19 cellular contexts compared by ENCODE assay signal in genomic region chr7:77778535-77778934, GRCh38. TPM values are rescaled to one million over a fixed set of nuclear protein-coding genes. Genes with fewer than 3 reads are reported as not detected.
DNase-seq lines count a peak whose midpoint lies in the region; ATAC-seq, FAIRE-seq and TF ChIP-seq lines count a peak whose summit lies in the region.
"Had no signal": no experiment of that assay in that cellular context is flagged by ENCODE, and none has a peak within 500 bp of the region (broad histone marks: within the 10 kb centered on the region; RNA-seq: fewer than 3 reads in every experiment).

No MANE protein-coding gene starts in this region.

- H3K9me3 ChIP-seq in esophagus muscularis mucosa, result no peaks in the 10 kb centered on the region

- CTCF ChIA-PET in activated CD4-positive, alpha-beta T cell treated with anti-CD3 and anti-CD28 coated beads for 36 hours (lab: Charles Lee), result no interaction called here
- CTCF ChIA-PET in T-cell (lab: Charles Lee), result no interaction called here

- WGBS in esophagus muscularis mucosa, result 88% methylated on average over 2 of the region's 2 CpGs

- no peaks in the 10 kb centered on the region for H3K27me3 Mint-ChIP-seq in activated CD4-positive, alpha-beta T cell treated with anti-CD3 and anti-CD28 coated beads, Interleukin-2, amount 10 ng/mL, durations not matched to agents 24 days and 14 days
- H3K27me3 Mint-ChIP-seq in activated CD4-positive, alpha-beta T cell treated with anti-CD3 and anti-CD28 coated beads for 36 hours, result no peaks in the 10 kb centered on the region
- H3K27me3 Mint-ChIP-seq in T-cell (no peaks in the 10 kb centered on the region), immature natural killer cell (ENCODE audit: low read depth in 3 of 3) (no peaks in the 10 kb centered on the region)
- H3K27me3 Mint-ChIP-seq: CD4-positive, alpha-beta T cell had no signal

- intact Hi-C loops in activated CD4-positive, alpha-beta T cell treated with anti-CD3 and anti-CD28 coated beads, Interleukin-2, amount 10 ng/mL, durations not matched to agents 24 days and 14 days (cut with micrococcal nuclease), result no loop called here
- intact Hi-C loops in activated CD4-positive, alpha-beta T cell treated with anti-CD3 and anti-CD28 coated beads for 36 hours (cut with DNase I, micrococcal nuclease), result no loop called here
- intact Hi-C loops in esophagus muscularis mucosa (cut with DNase I), result no loop called here

- peak; percentile 8 for DNase-seq in activated CD4-positive, alpha-beta T cell treated with anti-CD3 and anti-CD28 coated beads, Interleukin-2, amount 10 ng/mL, durations not matched to agents 24 days and 14 days
- DNase-seq in activated CD4-positive, alpha-beta T cell treated with anti-CD3 and anti-CD28 coated beads for 36 hours, result no peak
- DNase-seq in GM12892 (ENCODE audit: insufficient read length) (no peak), T-cell (no peak), immature natural killer cell (no peak), ecto neural progenitor cell (ENCODE audit: low spot score) (no peak), esophagus muscularis mucosa (ENCODE audit: extremely low spot score) (no peak)
- DNase-seq: AML-193; CD4-positive, alpha-beta T cell; DMS79 treated with DMSO at 0.1 percent for 48 hours; GF-D8; HCEC 1CT; IMR-90 had no signal

- H3K27ac ChIP-seq in esophagus muscularis mucosa (replicated peaks in 1 of 4), result no peak overlapping the region
- H3K27ac ChIP-seq: 22Rv1, A549, C4-2B, HL-60 had no signal

- FAIRE-seq in GM12892 (lab: Jason Lieb, UNC), result peak; percentile 69
- FAIRE-seq: A549 had no signal

- H3K4me3 Mint-ChIP-seq in activated CD4-positive, alpha-beta T cell treated with anti-CD3 and anti-CD28 coated beads, Interleukin-2, amount 10 ng/mL, durations not matched to agents 24 days and 14 days, result no peak overlapping the region
- no peak overlapping the region for H3K4me3 Mint-ChIP-seq in activated CD4-positive, alpha-beta T cell treated with anti-CD3 and anti-CD28 coated beads for 36 hours
- no peak overlapping the region for H3K4me3 Mint-ChIP-seq in T-cell
- no peak overlapping the region for H3K4me3 Mint-ChIP-seq in immature natural killer cell
- H3K4me3 Mint-ChIP-seq: CD4-positive, alpha-beta T cell had no signal

- peaks cover 23 to 63% (median 43%) of the 10 kb centered on the region in 4 donors for H3K36me3 ChIP-seq in esophagus muscularis mucosa

- H3K27ac Mint-ChIP-seq in activated CD4-positive, alpha-beta T cell treated with anti-CD3 and anti-CD28 coated beads, Interleukin-2, amount 10 ng/mL, durations not matched to agents 24 days and 14 days, result no peak overlapping the region
- no peak overlapping the region for H3K27ac Mint-ChIP-seq in activated CD4-positive, alpha-beta T cell treated with anti-CD3 and anti-CD28 coated beads for 36 hours
- peak overlapping the region; percentile 4 to 14 for H3K27ac Mint-ChIP-seq in T-cell
- peak overlapping the region in 5 of 6 donors; percentile 3 to 49 (median 22) for H3K27ac Mint-ChIP-seq in immature natural killer cell
- H3K27ac Mint-ChIP-seq: CD4-positive, alpha-beta T cell had no signal

- no peaks in the 10 kb centered on the region for H3K9me3 Mint-ChIP-seq in activated CD4-positive, alpha-beta T cell treated with anti-CD3 and anti-CD28 coated beads, Interleukin-2, amount 10 ng/mL, durations not matched to agents 24 days and 14 days
- H3K9me3 Mint-ChIP-seq in activated CD4-positive, alpha-beta T cell treated with anti-CD3 and anti-CD28 coated beads for 36 hours (ENCODE audit: low read depth), result no peaks in the 10 kb centered on the region
- H3K9me3 Mint-ChIP-seq in T-cell (no peaks in the 10 kb centered on the region), immature natural killer cell (no peaks in the 10 kb centered on the region)
- H3K9me3 Mint-ChIP-seq: CD4-positive, alpha-beta T cell had no signal

- no peak for TF ChIP-seq CTCF in esophagus muscularis mucosa (IDR thresholded peaks at IDR 0.05)

- TF ChIP-seq POLR2A in GM12892 (IDR thresholded peaks at IDR 0.05; ENCODE audit: low read depth, low read length) (no peak), esophagus muscularis mucosa (IDR thresholded peaks at IDR 0.05; ENCODE audit: low read depth) (no peak)

- TF ChIP-seq EP300 in esophagus muscularis mucosa (IDR thresholded peaks at IDR 0.05), result no peak

- H3K4me1 ChIP-seq in esophagus muscularis mucosa, result peaks cover 0 to 5% (median 0%) of the 10 kb centered on the region in 4 donors
- H3K4me1 ChIP-seq: A549 had no signal

- no peak for ATAC-seq in activated CD4-positive, alpha-beta T cell treated with anti-CD3 and anti-CD28 coated beads for 36 hours
- ATAC-seq in T-cell (replicated peaks in 1 of 4), result no peak
- ATAC-seq in GM21737 (IDR thresholded peaks at IDR 0.05; ENCODE audit: unreplicated experiment), result no peak
- ATAC-seq: A549, K562 had no signal

- H3K36me3 Mint-ChIP-seq in activated CD4-positive, alpha-beta T cell treated with anti-CD3 and anti-CD28 coated beads, Interleukin-2, amount 10 ng/mL, durations not matched to agents 24 days and 14 days (ENCODE audit: low read depth), result peaks cover 46% of the 10 kb centered on the region
- peaks cover 40% of the 10 kb centered on the region for H3K36me3 Mint-ChIP-seq in activated CD4-positive, alpha-beta T cell treated with anti-CD3 and anti-CD28 coated beads for 36 hours (ENCODE audit: low read depth)
- peaks cover 58% of the 10 kb centered on the region for H3K36me3 Mint-ChIP-seq in T-cell
- peaks cover 17 to 41% (median 21%) of the 10 kb centered on the region in 3 donors for H3K36me3 Mint-ChIP-seq in immature natural killer cell

- H3K4me1 Mint-ChIP-seq in activated CD4-positive, alpha-beta T cell treated with anti-CD3 and anti-CD28 coated beads, Interleukin-2, amount 10 ng/mL, durations not matched to agents 24 days and 14 days, result peaks cover 2% of the 10 kb centered on the region
- no peaks in the 10 kb centered on the region for H3K4me1 Mint-ChIP-seq in activated CD4-positive, alpha-beta T cell treated with anti-CD3 and anti-CD28 coated beads for 36 hours
- peaks cover 0 to 11% (median 6%) of the 10 kb centered on the region in 3 donors for H3K4me1 Mint-ChIP-seq in T-cell
- H3K4me1 Mint-ChIP-seq in immature natural killer cell, result peaks cover 6 to 41% of the 10 kb centered on the region in 2 donors

- POLR2A ChIA-PET in activated CD4-positive, alpha-beta T cell treated with anti-CD3 and anti-CD28 coated beads for 36 hours (lab: Charles Lee), result no interaction called here
- POLR2A ChIA-PET in T-cell (lab: Charles Lee), result no interaction called here

- H3K27me3 ChIP-seq in esophagus muscularis mucosa, result no peaks in the 10 kb centered on the region

- no peak overlapping the region for H3K4me3 ChIP-seq in esophagus muscularis mucosa
- H3K4me3 ChIP-seq: A549, K562 had no signal

RNA-seq across cellular contexts. Expression of gene TMEM60, which starts 19.7 kb away (rescaled TPM):
- 9.7 and 10.3 TPM in 2 replicates for total RNA-seq in activated CD4-positive, alpha-beta T cell treated with anti-CD3 and anti-CD28 coated beads, Interleukin-2, amount 10 ng/mL, durations not matched to agents 24 days and 14 days
- total RNA-seq in activated CD4-positive, alpha-beta T cell treated with anti-CD3 and anti-CD28 coated beads for 36 hours, result 10 to 100 TPM in 1 of 2 experiments, 1 to 10 TPM in 1; 7.9 to 10.1 TPM
- 26.2 TPM for polyA plus RNA-seq in GM12892 (2012; ENCODE audit: missing spikeins)
- total RNA-seq in T-cell (10 to 100 TPM in 3 of 5 donors, 1 to 10 TPM in 2; 3.6 to 13.0 (median 10.6) TPM), esophagus muscularis mucosa (10 to 100 TPM in 3 of 4 donors, 1 to 10 TPM in 1; 9.6 to 15.9 (median 12.7) TPM)
- polyA plus RNA-seq in immature natural killer cell, result 10 to 100 TPM in 2 of 3 donors, 1 to 10 TPM in 1; 7.9 to 22.6 (median 11.0) TPM

RNA-seq across cellular contexts. Expression of gene PHTF2, which starts 20.0 kb away (rescaled TPM):
- 31.5 and 32.1 TPM in 2 replicates for total RNA-seq in activated CD4-positive, alpha-beta T cell treated with anti-CD3 and anti-CD28 coated beads, Interleukin-2, amount 10 ng/mL, durations not matched to agents 24 days and 14 days
- 10 to 100 TPM; 25.5 to 26.7 TPM for total RNA-seq in activated CD4-positive, alpha-beta T cell treated with anti-CD3 and anti-CD28 coated beads for 36 hours
- polyA plus RNA-seq in GM12892 (2012; ENCODE audit: missing spikeins), result 24.9 TPM
- total RNA-seq in T-cell (10 to 100 TPM; 19.7 to 35.8 (median 28.0) TPM), esophagus muscularis mucosa (10 to 100 TPM; 14.2 to 26.2 (median 17.2) TPM)
- polyA plus RNA-seq in immature natural killer cell, result 1 to 10 TPM; 4.1 to 9.3 (median 4.1) TPM

Comparison
In these comparisons a context has a peak if more than half of its experiments do, and no peak if none do; other contexts are left out.
1. H3K27ac Mint-ChIP-seq: peak in T-cell (2 of 2) and immature natural killer cell (5 of 6); none in activated CD4-positive, alpha-beta T cell treated with anti-CD3 and anti-CD28 coated beads, Interleukin-2, amount 10 ng/mL, durations not matched to agents 24 days and 14 days (single experiment) and activated CD4-positive, alpha-beta T cell treated with anti-CD3 and anti-CD28 coated beads for 36 hours (single experiment).